ENCODE assay signal across 8 cellular contexts in genomic region chr2:196927318-196928225, GRCh38.
DNase-seq lines count a peak whose midpoint lies in the region; TF ChIP-seq lines count a peak whose summit lies in the region.

No MANE protein-coding gene starts in this region.

- H3K4me3 ChIP-seq in Loucy (ENCODE audit: low read length, poor library complexity, severe bottlenecking): peak overlapping the region; percentile 99
- H3K4me3 ChIP-seq in WERI-Rb-1 (ENCODE audit: low read depth, low read length): peak overlapping the region; percentile 98

- H4K20me1 ChIP-seq in Loucy (ENCODE audit: insufficient read depth, low read length, poor library complexity, severe bottlenecking): peaks cover 19% of the 10 kb centered on the region

- peak overlapping the region; percentile 87 for H3K4me2 ChIP-seq in Loucy (ENCODE audit: low read depth, low read length, poor library complexity, severe bottlenecking)

- H3K9me3 ChIP-seq in Loucy (ENCODE audit: insufficient read depth, low read depth, low read length) (no peaks in the 10 kb centered on the region), WERI-Rb-1 (ENCODE audit: severe bottlenecking) (no peaks in the 10 kb centered on the region)

- H3K9ac ChIP-seq in Loucy (ENCODE audit: low read depth, low read length, poor library complexity, severe bottlenecking): peak overlapping the region; percentile 82

- H2AFZ ChIP-seq in Loucy (ENCODE audit: low read length): peak overlapping the region; percentile 81

- peaks cover 38% of the 10 kb centered on the region for H3K79me2 ChIP-seq in Loucy (ENCODE audit: insufficient read depth, low read length)

- H3F3A ChIP-seq in Loucy (ENCODE audit: low read depth): no peaks in the 10 kb centered on the region

- H3K36me3 ChIP-seq in Loucy (ENCODE audit: insufficient read depth, low read length): no peaks in the 10 kb centered on the region
- H3K36me3 ChIP-seq in WERI-Rb-1: no peaks in the 10 kb centered on the region

- H3K4me1 ChIP-seq in Loucy (ENCODE audit: insufficient read depth, low read length, poor library complexity, severe bottlenecking): peaks cover 38% of the 10 kb centered on the region

- H3K9me2 ChIP-seq in Loucy (replicated peaks; ENCODE audit: low read depth, low read length): no peaks in the 10 kb centered on the region

- peak; percentile 21 to 31 for DNase-seq in activated CD4-positive, alpha-beta T cell treated with anti-CD3 and anti-CD28 coated beads for 24 hours (ENCODE audit: low read depth in 2 of 2)
- DNase-seq in activated CD4-positive, alpha-beta T cell treated with anti-CD3 and anti-CD28 coated beads for 1 hour: no peak
- peak; percentile 12 for DNase-seq in WERI-Rb-1
- DNase-seq in medulla oblongata (ENCODE audit: extremely low spot score): peak; percentile 64
- peak; percentile 21 to 62 for DNase-seq in stimulated activated CD8-positive, alpha-beta memory T cell treated with anti-CD3 and anti-CD28 coated beads, Interleukin-7, amount 100 ng/mL, for 4 hours (ENCODE audit: low read depth in 2 of 2)
- DNase-seq in GOT3 (lab: John Stamatoyannopoulos, UW): no peak

- H3K27ac ChIP-seq in WERI-Rb-1 (peak overlapping the region; percentile 88), cingulate gyrus (ENCODE audit: low read depth, low read length) (peak overlapping the region; percentile 90)

- TF ChIP-seq CTCF in Loucy (conservative IDR thresholded peaks at IDR 0.05; ENCODE audit: low read length) (no peak), WERI-Rb-1 (IDR thresholded peaks at IDR 0.05; ENCODE audit: low read depth, low read length) (no peak)

- H3K27me3 ChIP-seq in Loucy (ENCODE audit: insufficient read depth, low read length, poor library complexity, severe bottlenecking): peaks cover 4% of the 10 kb centered on the region
- H3K27me3 ChIP-seq in WERI-Rb-1 (ENCODE audit: insufficient read depth, low read depth, severe bottlenecking): no peaks in the 10 kb centered on the region

Comparison
In these comparisons a context has a peak if more than half of its experiments do, and no peak if none do; other contexts are left out.
1. DNase-seq: peak in activated CD4-positive, alpha-beta T cell treated with anti-CD3 and anti-CD28 coated beads for 24 hours (2 of 2), WERI-Rb-1 (single experiment), medulla oblongata (single experiment) and stimulated activated CD8-positive, alpha-beta memory T cell treated with anti-CD3 and anti-CD28 coated beads, Interleukin-7, amount 100 ng/mL, for 4 hours (2 of 2); none in activated CD4-positive, alpha-beta T cell treated with anti-CD3 and anti-CD28 coated beads for 1 hour (single experiment) and GOT3 (single experiment).